Comparison of ENCODE assay signal across 11 cellular contexts in genomic region chr15:51576911-51577500, GRCh38. TPM values are rescaled to one million over a fixed set of nuclear protein-coding genes. Genes with fewer than 3 reads are reported as not detected.
A peak's percentile ranks its signal among the peaks of the same experiment; 100 is the strongest.
DNase-seq lines count a peak whose midpoint lies in the region; ATAC-seq and TF ChIP-seq lines count a peak whose summit lies in the region.
"Had no signal": no experiment of that assay in that cellular context is flagged by ENCODE, and none has a peak within 500 bp of the region (broad histone marks: within the 10 kb centered on the region; RNA-seq: fewer than 3 reads in every experiment).

No MANE protein-coding gene starts in this region.

- no peak overlapping the region for H3K4me3 Mint-ChIP-seq in stimulated activated naive B cell treated with anti-CD40 and anti-IgM and Interleukin-4, amounts not matched to agents 10 μg/mL and 1 μg/mL and 100 μg/mL, for 72 hours
- H3K4me3 Mint-ChIP-seq: neural progenitor cell had no signal

- peaks cover 3% of the 10 kb centered on the region in 2 donors for H3K9me3 Mint-ChIP-seq in stimulated activated naive B cell treated with anti-CD40 and anti-IgM and Interleukin-4, amounts not matched to agents 10 μg/mL and 1 μg/mL and 100 μg/mL, for 72 hours

- peak overlapping the region; percentile 65 for H3K4me3 ChIP-seq in adipocyte (ENCODE audit: low read length)
- H3K4me3 ChIP-seq in right atrium auricular region, result no peak overlapping the region
- H3K4me3 ChIP-seq in ascending aorta, result no peak overlapping the region
- H3K4me3 ChIP-seq: heart right ventricle, neural progenitor cell had no signal

- H3K36me3 ChIP-seq in adipocyte (ENCODE audit: control insufficient read depth, insufficient read depth, low read length, severe bottlenecking) (no peaks in the 10 kb centered on the region), right atrium auricular region (no peaks in the 10 kb centered on the region), ascending aorta (no peaks in the 10 kb centered on the region)
- H3K36me3 ChIP-seq: heart right ventricle, neural progenitor cell had no signal

- H3K9me3 ChIP-seq in adipocyte (ENCODE audit: control insufficient read depth, low read length) (peaks cover 6% of the 10 kb centered on the region), right atrium auricular region (no peaks in the 10 kb centered on the region), ascending aorta (peaks cover 0 to under 1% of the 10 kb centered on the region in 2 donors)

- H3K27ac Mint-ChIP-seq in stimulated activated naive B cell treated with anti-CD40 and anti-IgM and Interleukin-4, amounts not matched to agents 10 μg/mL and 1 μg/mL and 100 μg/mL, for 72 hours, result no peak overlapping the region
- H3K27ac Mint-ChIP-seq: neural progenitor cell had no signal

- no peaks in the 10 kb centered on the region for H3K36me3 Mint-ChIP-seq in stimulated activated naive B cell treated with anti-CD40 and anti-IgM and Interleukin-4, amounts not matched to agents 10 μg/mL and 1 μg/mL and 100 μg/mL, for 72 hours

- peak overlapping the region; percentile 50 for H3K9ac ChIP-seq in adipocyte (ENCODE audit: low read length)
- H3K9ac ChIP-seq: neural progenitor cell had no signal

- H3K4me1 ChIP-seq in adipocyte (ENCODE audit: control insufficient read depth, insufficient read depth, low read length) (peaks cover 42% of the 10 kb centered on the region), right atrium auricular region (peaks cover 0 to 15% of the 10 kb centered on the region in 2 donors), ascending aorta (peaks cover 0 to 4% of the 10 kb centered on the region in 2 donors)

- intact Hi-C loops in ascending aorta (cut with DNase I), result no loop called here

- DNase-seq in HT-29 (ENCODE audit: low spot score) (peak; percentile 60), adipocyte (ENCODE audit: low read depth) (peak; percentile 91), right atrium auricular region (ENCODE audit: low spot score) (no peak), stromal cell of bone marrow (ENCODE audit: low read depth) (peak; percentile 59), ascending aorta (ENCODE audit: low spot score in 2 of 2) (no peak), NCI-H510A treated with DMSO at 0.1 percent for 48 hours (lab: John Stamatoyannopoulos, UW) (no peak)
- no peak for DNase-seq in stimulated activated naive B cell treated with anti-CD40 and anti-IgM and Interleukin-4, amounts not matched to agents 10 μg/mL and 1 μg/mL and 100 μg/mL, for 72 hours
- DNase-seq: heart right ventricle, MM.1S had no signal

- no peaks in the 10 kb centered on the region for H3K27me3 Mint-ChIP-seq in stimulated activated naive B cell treated with anti-CD40 and anti-IgM and Interleukin-4, amounts not matched to agents 10 μg/mL and 1 μg/mL and 100 μg/mL, for 72 hours

- ATAC-seq in stimulated activated naive B cell treated with anti-CD40 and anti-IgM and Interleukin-4, amounts not matched to agents 10 μg/mL and 1 μg/mL and 100 μg/mL, for 72 hours (replicated peaks), result no peak
- ATAC-seq in HG02973 (IDR thresholded peaks at IDR 0.05; ENCODE audit: unreplicated experiment), result no peak

- no peaks in the 10 kb centered on the region for H3K4me1 Mint-ChIP-seq in stimulated activated naive B cell treated with anti-CD40 and anti-IgM and Interleukin-4, amounts not matched to agents 10 μg/mL and 1 μg/mL and 100 μg/mL, for 72 hours
- H3K4me1 Mint-ChIP-seq: neural progenitor cell had no signal

- peak overlapping the region; percentile 6 to 46 for H3K27ac ChIP-seq in right atrium auricular region
- H3K27ac ChIP-seq in ascending aorta, result peak overlapping the region in 1 of 2 donors; percentile 38
- H3K27ac ChIP-seq: neural progenitor cell had no signal

- no peak for TF ChIP-seq CTCF in right atrium auricular region (IDR thresholded peaks at IDR 0.05)
- TF ChIP-seq CTCF in ascending aorta (IDR thresholded peaks at IDR 0.05), result no peak

- H3K27me3 ChIP-seq in adipocyte (replicated peaks; ENCODE audit: control insufficient read depth, insufficient read depth, low read length) (no peaks in the 10 kb centered on the region), right atrium auricular region (no peaks in the 10 kb centered on the region), ascending aorta (no peaks in the 10 kb centered on the region)
- H3K27me3 ChIP-seq: heart right ventricle, neural progenitor cell had no signal

RNA-seq across cellular contexts. Expression of gene DMXL2, which starts 45.6 kb away (rescaled TPM):
- total RNA-seq in HT-29 (2014; rRNA removed; shearing (Covaris generic)), result 9.9 and 13.1 TPM in 2 replicates
- total RNA-seq in right atrium auricular region (10 to 100 TPM in 1 of 2 donors, 1 to 10 TPM in 1; 10.0 to 22.2 TPM), ascending aorta (8.6 TPM)

Comparison
In these comparisons a context has a peak if more than half of its experiments do, and no peak if none do; other contexts are left out.
1. DNase-seq: peak in HT-29 (single experiment), adipocyte (single experiment) and stromal cell of bone marrow (single experiment); none in right atrium auricular region (single experiment), ascending aorta (0 of 2), NCI-H510A treated with DMSO at 0.1 percent for 48 hours (single experiment) and stimulated activated naive B cell treated with anti-CD40 and anti-IgM and Interleukin-4, amounts not matched to agents 10 μg/mL and 1 μg/mL and 100 μg/mL, for 72 hours (single experiment).